ENCODE assay signal across 1 cellular context in the genomic region with DNA sequence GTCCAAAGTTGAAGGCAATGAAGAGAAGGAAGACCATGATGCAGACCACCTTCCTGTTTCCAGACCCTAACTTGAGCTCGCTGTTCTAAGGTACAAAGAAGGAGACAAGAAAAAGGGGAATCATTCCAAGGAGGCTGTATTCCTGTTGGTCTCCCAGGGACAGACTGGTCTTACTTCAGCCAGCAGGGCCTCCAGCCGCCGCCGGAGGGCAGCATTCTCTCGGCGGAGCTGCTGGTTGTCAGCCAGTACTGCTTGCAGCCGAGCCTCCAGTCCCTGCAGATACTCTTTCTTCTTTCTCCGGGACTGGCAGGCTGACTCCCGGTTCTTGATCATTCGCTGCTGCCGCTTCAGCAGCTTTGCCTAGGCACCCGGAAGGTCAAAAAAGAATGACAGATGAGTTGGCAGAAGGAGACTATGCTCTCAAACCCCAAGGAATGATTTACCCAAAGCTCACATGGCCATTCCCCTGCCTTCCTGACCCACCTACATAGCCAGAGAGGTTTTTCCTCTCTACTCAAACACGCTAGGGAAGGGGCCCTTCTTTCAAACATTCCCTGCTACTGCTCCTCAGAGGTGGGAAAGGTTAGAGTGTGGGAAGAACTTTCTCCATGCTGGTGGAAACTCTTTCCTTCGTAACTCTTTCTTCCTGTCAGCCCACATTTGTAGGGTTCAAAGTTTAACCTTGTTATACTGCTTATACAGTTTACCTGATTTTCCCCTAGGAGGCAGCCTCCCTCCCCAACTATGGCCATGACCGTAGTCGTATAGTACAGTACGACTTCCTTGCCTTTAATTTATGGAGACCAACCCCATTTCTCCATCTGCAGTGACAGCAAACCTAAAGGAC.
TF ChIP-seq lines count a peak whose summit lies in the region.

No MANE protein-coding gene starts in this region.

TF ChIP-seq in HepG2, 621 proteins besides CTCF, POLR2A, EP300 and RAD21 (continued from another document and continues in another):
- TF ChIP-seq, protein P1, sequence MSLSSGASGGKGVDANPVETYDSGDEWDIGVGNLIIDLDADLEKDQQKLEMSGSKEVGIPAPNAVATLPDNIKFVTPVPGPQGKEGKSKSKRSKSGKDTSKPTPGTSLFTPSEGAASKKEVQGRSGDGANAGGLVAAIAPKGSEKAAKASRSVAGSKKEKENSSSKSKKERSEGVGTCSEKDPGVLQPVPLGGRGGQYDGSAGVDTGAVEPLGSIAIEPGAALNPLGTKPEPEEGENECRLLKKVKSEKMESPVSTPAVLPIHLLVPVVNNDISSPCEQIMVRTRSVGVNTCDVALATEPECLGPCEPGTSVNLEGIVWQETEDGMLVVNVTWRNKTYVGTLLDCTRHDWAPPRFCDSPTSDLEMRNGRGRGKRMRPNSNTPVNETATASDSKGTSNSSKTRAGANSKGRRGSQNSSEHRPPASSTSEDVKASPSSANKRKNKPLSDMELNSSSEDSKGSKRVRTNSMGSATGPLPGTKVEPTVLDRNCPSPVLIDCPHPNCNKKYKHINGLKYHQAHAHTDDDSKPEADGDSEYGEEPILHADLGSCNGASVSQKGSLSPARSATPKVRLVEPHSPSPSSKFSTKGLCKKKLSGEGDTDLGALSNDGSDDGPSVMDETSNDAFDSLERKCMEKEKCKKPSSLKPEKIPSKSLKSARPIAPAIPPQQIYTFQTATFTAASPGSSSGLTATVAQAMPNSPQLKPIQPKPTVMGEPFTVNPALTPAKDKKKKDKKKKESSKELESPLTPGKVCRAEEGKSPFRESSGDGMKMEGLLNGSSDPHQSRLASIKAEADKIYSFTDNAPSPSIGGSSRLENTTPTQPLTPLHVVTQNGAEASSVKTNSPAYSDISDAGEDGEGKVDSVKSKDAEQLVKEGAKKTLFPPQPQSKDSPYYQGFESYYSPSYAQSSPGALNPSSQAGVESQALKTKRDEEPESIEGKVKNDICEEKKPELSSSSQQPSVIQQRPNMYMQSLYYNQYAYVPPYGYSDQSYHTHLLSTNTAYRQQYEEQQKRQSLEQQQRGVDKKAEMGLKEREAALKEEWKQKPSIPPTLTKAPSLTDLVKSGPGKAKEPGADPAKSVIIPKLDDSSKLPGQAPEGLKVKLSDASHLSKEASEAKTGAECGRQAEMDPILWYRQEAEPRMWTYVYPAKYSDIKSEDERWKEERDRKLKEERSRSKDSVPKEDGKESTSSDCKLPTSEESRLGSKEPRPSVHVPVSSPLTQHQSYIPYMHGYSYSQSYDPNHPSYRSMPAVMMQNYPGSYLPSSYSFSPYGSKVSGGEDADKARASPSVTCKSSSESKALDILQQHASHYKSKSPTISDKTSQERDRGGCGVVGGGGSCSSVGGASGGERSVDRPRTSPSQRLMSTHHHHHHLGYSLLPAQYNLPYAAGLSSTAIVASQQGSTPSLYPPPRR (CRISPR knock-in tag; IDR thresholded peaks at IDR 0.05; ENCODE audit: borderline replicate concordance) = peak; percentile 40; the same call in 1 of the 2 replicates
- TF ChIP-seq ZNF235 (CRISPR knock-in tag; IDR thresholded peaks at IDR 0.05; ENCODE audit: borderline replicate concordance) = no peak
- TF ChIP-seq, protein P2, sequence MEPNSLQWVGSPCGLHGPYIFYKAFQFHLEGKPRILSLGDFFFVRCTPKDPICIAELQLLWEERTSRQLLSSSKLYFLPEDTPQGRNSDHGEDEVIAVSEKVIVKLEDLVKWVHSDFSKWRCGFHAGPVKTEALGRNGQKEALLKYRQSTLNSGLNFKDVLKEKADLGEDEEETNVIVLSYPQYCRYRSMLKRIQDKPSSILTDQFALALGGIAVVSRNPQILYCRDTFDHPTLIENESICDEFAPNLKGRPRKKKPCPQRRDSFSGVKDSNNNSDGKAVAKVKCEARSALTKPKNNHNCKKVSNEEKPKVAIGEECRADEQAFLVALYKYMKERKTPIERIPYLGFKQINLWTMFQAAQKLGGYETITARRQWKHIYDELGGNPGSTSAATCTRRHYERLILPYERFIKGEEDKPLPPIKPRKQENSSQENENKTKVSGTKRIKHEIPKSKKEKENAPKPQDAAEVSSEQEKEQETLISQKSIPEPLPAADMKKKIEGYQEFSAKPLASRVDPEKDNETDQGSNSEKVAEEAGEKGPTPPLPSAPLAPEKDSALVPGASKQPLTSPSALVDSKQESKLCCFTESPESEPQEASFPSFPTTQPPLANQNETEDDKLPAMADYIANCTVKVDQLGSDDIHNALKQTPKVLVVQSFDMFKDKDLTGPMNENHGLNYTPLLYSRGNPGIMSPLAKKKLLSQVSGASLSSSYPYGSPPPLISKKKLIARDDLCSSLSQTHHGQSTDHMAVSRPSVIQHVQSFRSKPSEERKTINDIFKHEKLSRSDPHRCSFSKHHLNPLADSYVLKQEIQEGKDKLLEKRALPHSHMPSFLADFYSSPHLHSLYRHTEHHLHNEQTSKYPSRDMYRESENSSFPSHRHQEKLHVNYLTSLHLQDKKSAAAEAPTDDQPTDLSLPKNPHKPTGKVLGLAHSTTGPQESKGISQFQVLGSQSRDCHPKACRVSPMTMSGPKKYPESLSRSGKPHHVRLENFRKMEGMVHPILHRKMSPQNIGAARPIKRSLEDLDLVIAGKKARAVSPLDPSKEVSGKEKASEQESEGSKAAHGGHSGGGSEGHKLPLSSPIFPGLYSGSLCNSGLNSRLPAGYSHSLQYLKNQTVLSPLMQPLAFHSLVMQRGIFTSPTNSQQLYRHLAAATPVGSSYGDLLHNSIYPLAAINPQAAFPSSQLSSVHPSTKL (CRISPR knock-in tag; IDR thresholded peaks at IDR 0.05) = peak; percentile 42; the same call in 1 of the 2 replicates
- TF ChIP-seq, protein P3, sequence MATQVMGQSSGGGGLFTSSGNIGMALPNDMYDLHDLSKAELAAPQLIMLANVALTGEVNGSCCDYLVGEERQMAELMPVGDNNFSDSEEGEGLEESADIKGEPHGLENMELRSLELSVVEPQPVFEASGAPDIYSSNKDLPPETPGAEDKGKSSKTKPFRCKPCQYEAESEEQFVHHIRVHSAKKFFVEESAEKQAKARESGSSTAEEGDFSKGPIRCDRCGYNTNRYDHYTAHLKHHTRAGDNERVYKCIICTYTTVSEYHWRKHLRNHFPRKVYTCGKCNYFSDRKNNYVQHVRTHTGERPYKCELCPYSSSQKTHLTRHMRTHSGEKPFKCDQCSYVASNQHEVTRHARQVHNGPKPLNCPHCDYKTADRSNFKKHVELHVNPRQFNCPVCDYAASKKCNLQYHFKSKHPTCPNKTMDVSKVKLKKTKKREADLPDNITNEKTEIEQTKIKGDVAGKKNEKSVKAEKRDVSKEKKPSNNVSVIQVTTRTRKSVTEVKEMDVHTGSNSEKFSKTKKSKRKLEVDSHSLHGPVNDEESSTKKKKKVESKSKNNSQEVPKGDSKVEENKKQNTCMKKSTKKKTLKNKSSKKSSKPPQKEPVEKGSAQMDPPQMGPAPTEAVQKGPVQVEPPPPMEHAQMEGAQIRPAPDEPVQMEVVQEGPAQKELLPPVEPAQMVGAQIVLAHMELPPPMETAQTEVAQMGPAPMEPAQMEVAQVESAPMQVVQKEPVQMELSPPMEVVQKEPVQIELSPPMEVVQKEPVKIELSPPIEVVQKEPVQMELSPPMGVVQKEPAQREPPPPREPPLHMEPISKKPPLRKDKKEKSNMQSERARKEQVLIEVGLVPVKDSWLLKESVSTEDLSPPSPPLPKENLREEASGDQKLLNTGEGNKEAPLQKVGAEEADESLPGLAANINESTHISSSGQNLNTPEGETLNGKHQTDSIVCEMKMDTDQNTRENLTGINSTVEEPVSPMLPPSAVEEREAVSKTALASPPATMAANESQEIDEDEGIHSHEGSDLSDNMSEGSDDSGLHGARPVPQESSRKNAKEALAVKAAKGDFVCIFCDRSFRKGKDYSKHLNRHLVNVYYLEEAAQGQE (IDR thresholded peaks at IDR 0.05; ENCODE audit: borderline replicate concordance in 1 of 2, low read depth in 1 of 2, low read length in 2 of 2) = no peak
- TF ChIP-seq NONO (IDR thresholded peaks at IDR 0.05) = no peak
- TF ChIP-seq NONO (CRISPR knock-in tag; conservative IDR thresholded peaks at IDR 0.05) = no peak
- 0 out of 2 replicates have a peak, but pooled peaks have one; percentile 53 for TF ChIP-seq ZNF567 (CRISPR knock-in tag; IDR thresholded peaks at IDR 0.05; ENCODE audit: borderline replicate concordance)
- no peak; the same call in 1 of the 2 replicates for TF ChIP-seq ESRRA (CRISPR knock-in tag; IDR thresholded peaks at IDR 0.05; ENCODE audit: low read depth)
- TF ChIP-seq, protein P4, sequence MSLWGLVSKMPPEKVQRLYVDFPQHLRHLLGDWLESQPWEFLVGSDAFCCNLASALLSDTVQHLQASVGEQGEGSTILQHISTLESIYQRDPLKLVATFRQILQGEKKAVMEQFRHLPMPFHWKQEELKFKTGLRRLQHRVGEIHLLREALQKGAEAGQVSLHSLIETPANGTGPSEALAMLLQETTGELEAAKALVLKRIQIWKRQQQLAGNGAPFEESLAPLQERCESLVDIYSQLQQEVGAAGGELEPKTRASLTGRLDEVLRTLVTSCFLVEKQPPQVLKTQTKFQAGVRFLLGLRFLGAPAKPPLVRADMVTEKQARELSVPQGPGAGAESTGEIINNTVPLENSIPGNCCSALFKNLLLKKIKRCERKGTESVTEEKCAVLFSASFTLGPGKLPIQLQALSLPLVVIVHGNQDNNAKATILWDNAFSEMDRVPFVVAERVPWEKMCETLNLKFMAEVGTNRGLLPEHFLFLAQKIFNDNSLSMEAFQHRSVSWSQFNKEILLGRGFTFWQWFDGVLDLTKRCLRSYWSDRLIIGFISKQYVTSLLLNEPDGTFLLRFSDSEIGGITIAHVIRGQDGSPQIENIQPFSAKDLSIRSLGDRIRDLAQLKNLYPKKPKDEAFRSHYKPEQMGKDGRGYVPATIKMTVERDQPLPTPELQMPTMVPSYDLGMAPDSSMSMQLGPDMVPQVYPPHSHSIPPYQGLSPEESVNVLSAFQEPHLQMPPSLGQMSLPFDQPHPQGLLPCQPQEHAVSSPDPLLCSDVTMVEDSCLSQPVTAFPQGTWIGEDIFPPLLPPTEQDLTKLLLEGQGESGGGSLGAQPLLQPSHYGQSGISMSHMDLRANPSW (CRISPR knock-in tag; IDR thresholded peaks at IDR 0.05; ENCODE audit: borderline replicate concordance) = 0 out of 2 replicates have a peak, but pooled peaks have one; percentile 58
- TF ChIP-seq, protein P5, sequence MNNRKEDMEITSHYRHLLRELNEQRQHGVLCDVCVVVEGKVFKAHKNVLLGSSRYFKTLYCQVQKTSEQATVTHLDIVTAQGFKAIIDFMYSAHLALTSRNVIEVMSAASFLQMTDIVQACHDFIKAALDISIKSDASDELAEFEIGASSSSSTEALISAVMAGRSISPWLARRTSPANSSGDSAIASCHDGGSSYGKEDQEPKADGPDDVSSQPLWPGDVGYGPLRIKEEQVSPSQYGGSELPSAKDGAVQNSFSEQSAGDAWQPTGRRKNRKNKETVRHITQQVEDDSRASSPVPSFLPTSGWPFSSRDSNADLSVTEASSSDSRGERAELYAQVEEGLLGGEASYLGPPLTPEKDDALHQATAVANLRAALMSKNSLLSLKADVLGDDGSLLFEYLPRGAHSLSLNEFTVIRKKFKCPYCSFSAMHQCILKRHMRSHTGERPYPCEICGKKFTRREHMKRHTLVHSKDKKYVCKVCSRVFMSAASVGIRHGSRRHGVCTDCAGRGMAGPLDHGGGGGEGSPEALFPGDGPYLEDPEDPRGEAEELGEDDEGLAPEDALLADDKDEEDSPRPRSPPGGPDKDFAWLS (CRISPR knock-in tag; IDR thresholded peaks at IDR 0.05; ENCODE audit: borderline replicate concordance) = no peak
- no peak for TF ChIP-seq HMG20A (CRISPR knock-in tag; IDR thresholded peaks at IDR 0.05; ENCODE audit: borderline replicate concordance)
- peak; percentile 29; the same call in 1 of the 2 replicates for TF ChIP-seq SP5 (CRISPR knock-in tag; IDR thresholded peaks at IDR 0.05; ENCODE audit: borderline replicate concordance, low read depth)
- TF ChIP-seq ZNF350 (CRISPR knock-in tag; IDR thresholded peaks at IDR 0.05; ENCODE audit: borderline replicate concordance, low read depth) = peak; percentile 62
- 0 out of 2 replicates have a peak, but pooled peaks have one; percentile 83 for TF ChIP-seq ATRX (CRISPR knock-in tag; IDR thresholded peaks at IDR 0.05; ENCODE audit: borderline replicate concordance)
- TF ChIP-seq RFX5 (IDR thresholded peaks at IDR 0.05; ENCODE audit: low read depth, low read length) = no peak
- TF ChIP-seq KDM3A (CRISPR knock-in tag; IDR thresholded peaks at IDR 0.05; ENCODE audit: low read depth) = peak; percentile 49; the same call in 1 of the 2 replicates
- peak; percentile 47; the same call in 1 of the 2 replicates for TF ChIP-seq ZNF710 (CRISPR knock-in tag; IDR thresholded peaks at IDR 0.05; ENCODE audit: borderline replicate concordance)
- TF ChIP-seq CEBPG (CRISPR knock-in tag; IDR thresholded peaks at IDR 0.05) = no peak; the same call in 1 of the 2 replicates
- 0 out of 2 replicates have a peak, but pooled peaks have one; percentile 31 for TF ChIP-seq ZNF337 (CRISPR knock-in tag; IDR thresholded peaks at IDR 0.05; ENCODE audit: borderline replicate concordance, low read depth)
- TF ChIP-seq SALL1 (CRISPR knock-in tag; IDR thresholded peaks at IDR 0.05) = peak; percentile 63
- TF ChIP-seq TFDP2 (CRISPR knock-in tag; IDR thresholded peaks at IDR 0.05) = 0 out of 2 replicates have a peak, but pooled peaks have one; percentile 22
- TF ChIP-seq HMG20B (CRISPR knock-in tag; conservative IDR thresholded peaks at IDR 0.05) = no peak
- TF ChIP-seq, protein P6, sequence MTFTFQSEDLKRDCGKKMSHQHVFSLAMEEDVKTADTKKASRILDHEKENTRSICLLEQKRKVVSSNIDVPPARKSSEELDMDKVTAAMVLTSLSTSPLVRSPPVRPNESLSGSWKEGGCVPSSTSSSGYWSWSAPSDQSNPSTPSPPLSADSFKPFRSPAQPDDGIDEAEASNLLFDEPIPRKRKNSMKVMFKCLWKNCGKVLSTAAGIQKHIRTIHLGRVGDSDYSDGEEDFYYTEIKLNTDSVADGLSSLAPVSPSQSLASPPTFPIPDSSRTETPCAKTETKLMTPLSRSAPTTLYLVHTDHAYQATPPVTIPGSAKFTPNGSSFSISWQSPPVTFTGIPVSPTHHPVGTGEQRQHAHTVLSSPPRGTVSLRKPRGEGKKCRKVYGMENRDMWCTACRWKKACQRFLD (CRISPR knock-in tag; IDR thresholded peaks at IDR 0.05; ENCODE audit: borderline replicate concordance) = no peak; the same call in 1 of the 2 replicates
- TF ChIP-seq ZNF263 (CRISPR knock-in tag; IDR thresholded peaks at IDR 0.05) = peak; percentile 60
